ENCODE assay signal across 8 cellular contexts in the genomic region with DNA sequence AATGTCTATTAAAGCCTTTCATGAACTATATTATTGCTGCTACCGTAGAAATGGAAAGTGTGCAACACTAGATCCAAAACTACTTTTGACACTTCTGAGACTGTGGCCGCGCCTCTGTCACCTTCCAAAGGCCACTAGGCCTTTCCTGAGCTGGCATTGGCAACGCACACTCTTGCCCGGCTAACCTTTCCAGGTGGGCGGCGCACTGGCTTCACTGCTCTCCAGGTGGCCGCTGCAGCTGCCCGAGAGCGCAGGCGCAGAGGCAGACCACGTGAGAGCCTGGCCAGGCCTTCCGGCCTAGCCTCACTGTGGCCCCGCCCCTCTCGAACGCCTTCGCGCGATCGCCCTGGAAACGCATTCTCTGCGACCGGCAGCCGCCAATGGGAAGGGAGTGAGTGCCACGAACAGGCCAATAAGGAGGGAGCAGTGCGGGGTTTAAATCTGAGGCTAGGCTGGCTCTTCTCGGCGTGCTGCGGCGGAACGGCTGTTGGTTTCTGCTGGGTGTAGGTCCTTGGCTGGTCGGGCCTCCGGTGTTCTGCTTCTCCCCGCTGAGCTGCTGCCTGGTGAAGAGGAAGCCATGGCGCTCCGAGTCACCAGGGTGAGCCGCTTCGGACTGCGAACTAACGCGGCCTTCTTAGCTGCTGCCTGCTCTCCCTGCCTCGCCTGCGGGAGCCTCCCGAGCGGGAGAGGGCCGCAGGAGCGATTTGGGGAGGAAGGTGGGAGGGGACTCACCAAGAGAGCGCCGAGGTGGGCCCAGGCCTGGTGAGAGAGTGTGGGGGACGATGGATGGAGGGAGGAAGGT. TPM values are rescaled to one million over a fixed set of nuclear protein-coding genes. Genes with fewer than 3 reads are reported as not detected.
A peak's percentile ranks its signal among the peaks of the same experiment; 100 is the strongest.
DNase-seq lines count a peak whose midpoint lies in the region; ATAC-seq and TF ChIP-seq lines count a peak whose summit lies in the region.

A gene (plus strand): TSS at position 465 of the 802 bp plus-strand sequence. CDS start 113 bp downstream, at position 578.

- peak within 1 kb of the TSS; percentile 65 for H3K27ac ChIP-seq in RWPE2 (ENCODE audit: poor library complexity, severe bottlenecking)

- H3K9me2 ChIP-seq in Loucy (replicated peaks; ENCODE audit: low read depth, low read length), result no peaks in the 10 kb centered on the region

- peak; percentile 98 for DNase-seq in ELR (ENCODE audit: low read depth)
- peak; percentile 98 for DNase-seq in H7
- peak; percentile 99 for DNase-seq in RWPE2 (ENCODE audit: low spot score)
- peak; percentile 93 for DNase-seq in fibroblast of mammary gland (ENCODE audit: low read depth)
- peak; percentile 96 for DNase-seq in natural killer cell
- DNase-seq in stimulated activated naive CD4-positive, alpha-beta T cell (lab: John Stamatoyannopoulos, UW), result peak; percentile 91 to 97 (median 94)

- peaks cover 49% of the 10 kb centered on the region for H3K79me2 ChIP-seq in Loucy (ENCODE audit: insufficient read depth, low read length)

- H3K9me3 ChIP-seq in Loucy (ENCODE audit: insufficient read depth, low read depth, low read length), result no peaks in the 10 kb centered on the region
- no peaks in the 10 kb centered on the region for H3K9me3 ChIP-seq in RWPE2 (ENCODE audit: severe bottlenecking)

- H3K36me3 Mint-ChIP-seq in activated T-helper 17 cell treated with anti-CD3 and anti-CD28 coated beads, Interleukin-2, amount 50 U/mL, for 72 hours (ENCODE audit: low read depth), result peaks cover 51% of the 10 kb centered on the region
- H3K36me3 Mint-ChIP-seq in natural killer cell, result no peaks in the 10 kb centered on the region

- H3K36me3 ChIP-seq in H7 (replicated peaks; ENCODE audit: control insufficient read depth, insufficient read depth, low read length), result peaks cover 29% of the 10 kb centered on the region
- H3K36me3 ChIP-seq in Loucy (ENCODE audit: insufficient read depth, low read length), result peaks cover 14% of the 10 kb centered on the region; the same call in 1 of the 2 replicates
- H3K36me3 ChIP-seq in RWPE2 (ENCODE audit: low read depth), result peaks cover 43% of the 10 kb centered on the region

- peaks cover 6% of the 10 kb centered on the region for H3K4me1 Mint-ChIP-seq in activated T-helper 17 cell treated with anti-CD3 and anti-CD28 coated beads, Interleukin-2, amount 50 U/mL, for 72 hours
- H3K4me1 Mint-ChIP-seq in natural killer cell, result peaks cover 24% of the 10 kb centered on the region in 2 donors

- peak within 1 kb of the TSS; percentile 97 for H3K9ac ChIP-seq in Loucy (ENCODE audit: low read depth, low read length, poor library complexity, severe bottlenecking)

- TF ChIP-seq CTCF in Loucy (conservative IDR thresholded peaks at IDR 0.05; ENCODE audit: low read length), result no peak
- TF ChIP-seq CTCF in RWPE2 (IDR thresholded peaks at IDR 0.05; ENCODE audit: poor library complexity, severe bottlenecking), result peak; percentile 10
- TF ChIP-seq CTCF in fibroblast of mammary gland (conservative IDR thresholded peaks at IDR 0.05; ENCODE audit: control insufficient read depth, insufficient read depth, low read depth, low read length), result no peak
- no peak for TF ChIP-seq CTCF in natural killer cell (IDR thresholded peaks at IDR 0.05)

- peak within 1 kb of the TSS; percentile 96 for H3K4me3 ChIP-seq in H7 (ENCODE audit: insufficient read depth, low read depth, low read length)
- peak within 1 kb of the TSS; percentile 94 for H3K4me3 ChIP-seq in Loucy (ENCODE audit: low read length, poor library complexity, severe bottlenecking)
- H3K4me3 ChIP-seq in RWPE2 (ENCODE audit: severe bottlenecking), result peak within 1 kb of the TSS; percentile 68
- H3K4me3 ChIP-seq in fibroblast of mammary gland (ENCODE audit: control insufficient read depth, low read depth, low read length), result peak within 1 kb of the TSS; percentile 92

- peak within 1 kb of the TSS; percentile 95 for H3K4me2 ChIP-seq in Loucy (ENCODE audit: low read depth, low read length, poor library complexity, severe bottlenecking)

- peak within 1 kb of the TSS; percentile 92 for H3K4me3 Mint-ChIP-seq in activated T-helper 17 cell treated with anti-CD3 and anti-CD28 coated beads, Interleukin-2, amount 50 U/mL, for 72 hours
- peak within 1 kb of the TSS; percentile 93 for H3K4me3 Mint-ChIP-seq in natural killer cell

- peaks cover 40% of the 10 kb centered on the region for H3K4me1 ChIP-seq in Loucy (ENCODE audit: insufficient read depth, low read length, poor library complexity, severe bottlenecking)
- H3K4me1 ChIP-seq in RWPE2 (ENCODE audit: insufficient read depth, poor library complexity, severe bottlenecking), result peaks cover 17% of the 10 kb centered on the region

- H3K27me3 ChIP-seq in H7 (ENCODE audit: control insufficient read depth, insufficient read depth, low read length), result no peaks in the 10 kb centered on the region
- H3K27me3 ChIP-seq in Loucy (ENCODE audit: insufficient read depth, low read length, poor library complexity, severe bottlenecking), result no peaks in the 10 kb centered on the region
- H3K27me3 ChIP-seq in RWPE2 (ENCODE audit: insufficient read depth, poor library complexity, severe bottlenecking), result no peaks in the 10 kb centered on the region

- H3K9me3 Mint-ChIP-seq in activated T-helper 17 cell treated with anti-CD3 and anti-CD28 coated beads, Interleukin-2, amount 50 U/mL, for 72 hours, result no peaks in the 10 kb centered on the region
- no peaks in the 10 kb centered on the region for H3K9me3 Mint-ChIP-seq in natural killer cell

- H3F3A ChIP-seq in Loucy (ENCODE audit: low read depth), result no peaks in the 10 kb centered on the region

- peak within 1 kb of the TSS; percentile 88 for H3K27ac Mint-ChIP-seq in activated T-helper 17 cell treated with anti-CD3 and anti-CD28 coated beads, Interleukin-2, amount 50 U/mL, for 72 hours
- peak within 1 kb of the TSS; percentile 90 to 93 for H3K27ac Mint-ChIP-seq in natural killer cell

- peak within 1 kb of the TSS; percentile 86 for H2AFZ ChIP-seq in Loucy (ENCODE audit: low read length)

- H3K27me3 Mint-ChIP-seq in activated T-helper 17 cell treated with anti-CD3 and anti-CD28 coated beads, Interleukin-2, amount 50 U/mL, for 72 hours, result no peaks in the 10 kb centered on the region
- no peaks in the 10 kb centered on the region for H3K27me3 Mint-ChIP-seq in natural killer cell (ENCODE audit: low read depth in 2 of 2)

- peaks cover 13% of the 10 kb centered on the region for H4K20me1 ChIP-seq in Loucy (ENCODE audit: insufficient read depth, low read length, poor library complexity, severe bottlenecking)

- ATAC-seq in RWPE2 (ENCODE audit: low read depth) (peak; percentile 99), natural killer cell (peak; percentile 99 to 100 (median 100))
- ATAC-seq in activated T-helper 17 cell treated with anti-CD3 and anti-CD28 coated beads, Interleukin-2, amount 50 U/mL, for 72 hours (replicated peaks), result peak; percentile 99

- intact Hi-C loops in natural killer cell (cut with micrococcal nuclease), result loop anchor here (1.0 to 2.0 kb wide), 4 partner anchors 22 to 202 kb away; a partner anchor contains a TSS

RNA-seq across cellular contexts. Expression of the gene that starts here (rescaled TPM):
- 328 and 432 TPM in 2 replicates for total RNA-seq in H7 (2014; rRNA removed; shearing (Covaris generic))
- 100 to 1,000 TPM; 175 to 220 TPM for total RNA-seq in activated T-helper 17 cell treated with anti-CD3 and anti-CD28 coated beads, Interleukin-2, amount 50 U/mL, for 72 hours
- total RNA-seq in natural killer cell, result 1 to 10 TPM; 2.8 to 5.2 (median 4.0) TPM

Comparison
In these comparisons a context has a peak if more than half of its experiments do, and no peak if none do; other contexts are left out.
1. Peak in every context shown above with its lines: DNase-seq, ATAC-seq, H3K4me3 ChIP-seq and H3K27ac ChIP-seq.
2. RNA of the gene that starts here (total RNA-seq): 328 to 432 TPM in H7 and 175 to 220 TPM in activated T-helper 17 cell treated with anti-CD3 and anti-CD28 coated beads, Interleukin-2, amount 50 U/mL, for 72 hours; 2.8 to 5.2 TPM in natural killer cell; every median in the first group is over 10 times any median in the second.